In genomic region chr7:1440620-1441019, GRCh38 we compare ENCODE assay signal across 2 cellular contexts.
TF ChIP-seq lines count a peak whose summit lies in the region.

No MANE protein-coding gene starts in this region.

TF ChIP-seq in HepG2, 621 proteins besides CTCF, POLR2A, EP300 and RAD21:
- no peak for TF ChIP-seq ZNF224 (CRISPR knock-in tag; IDR thresholded peaks at IDR 0.05)
- peak; percentile 18; the same call in 1 of the 2 replicates for TF ChIP-seq ZNF768 (CRISPR knock-in tag; IDR thresholded peaks at IDR 0.05)

TF ChIP-seq in K562, 482 proteins besides CTCF, POLR2A, EP300 and RAD21:
- no peak for TF ChIP-seq CBFB (CRISPR knock-in tag; IDR thresholded peaks at IDR 0.05)
- TF ChIP-seq, protein P1, sequence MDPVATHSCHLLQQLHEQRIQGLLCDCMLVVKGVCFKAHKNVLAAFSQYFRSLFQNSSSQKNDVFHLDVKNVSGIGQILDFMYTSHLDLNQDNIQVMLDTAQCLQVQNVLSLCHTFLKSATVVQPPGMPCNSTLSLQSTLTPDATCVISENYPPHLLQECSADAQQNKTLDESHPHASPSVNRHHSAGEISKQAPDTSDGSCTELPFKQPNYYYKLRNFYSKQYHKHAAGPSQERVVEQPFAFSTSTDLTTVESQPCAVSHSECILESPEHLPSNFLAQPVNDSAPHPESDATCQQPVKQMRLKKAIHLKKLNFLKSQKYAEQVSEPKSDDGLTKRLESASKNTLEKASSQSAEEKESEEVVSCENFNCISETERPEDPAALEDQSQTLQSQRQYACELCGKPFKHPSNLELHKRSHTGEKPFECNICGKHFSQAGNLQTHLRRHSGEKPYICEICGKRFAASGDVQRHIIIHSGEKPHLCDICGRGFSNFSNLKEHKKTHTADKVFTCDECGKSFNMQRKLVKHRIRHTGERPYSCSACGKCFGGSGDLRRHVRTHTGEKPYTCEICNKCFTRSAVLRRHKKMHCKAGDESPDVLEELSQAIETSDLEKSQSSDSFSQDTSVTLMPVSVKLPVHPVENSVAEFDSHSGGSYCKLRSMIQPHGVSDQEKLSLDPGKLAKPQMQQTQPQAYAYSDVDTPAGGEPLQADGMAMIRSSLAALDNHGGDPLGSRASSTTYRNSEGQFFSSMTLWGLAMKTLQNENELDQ (CRISPR knock-in tag; IDR thresholded peaks at IDR 0.05; ENCODE audit: borderline replicate concordance): no peak
- no peak for TF ChIP-seq RBM22 (IDR thresholded peaks at IDR 0.05; ENCODE audit: low read depth, low read length, poor library complexity, severe bottlenecking)
- TF ChIP-seq ZKSCAN8 (CRISPR knock-in tag; IDR thresholded peaks at IDR 0.05): peak; percentile 53; the same call in 1 of the 2 replicates
- TF ChIP-seq SAFB2 (IDR thresholded peaks at IDR 0.05; ENCODE audit: borderline replicate concordance, low read depth, low read length, severe bottlenecking): no peak
- no peak for TF ChIP-seq TAF1 (IDR thresholded peaks at IDR 0.05; ENCODE audit: control insufficient read depth, extremely low read depth, insufficient read depth, low read length, severe bottlenecking)
